In genomic region chr3:46549408-46549904, GRCh38 we compare ENCODE assay signal across 1 cellular context.
TF ChIP-seq lines count a peak whose summit lies in the region.

No MANE protein-coding gene starts in this region.

TF ChIP-seq in K562, 482 proteins besides CTCF, POLR2A, EP300 and RAD21 (continued from another document):
- TF ChIP-seq, protein P1, sequence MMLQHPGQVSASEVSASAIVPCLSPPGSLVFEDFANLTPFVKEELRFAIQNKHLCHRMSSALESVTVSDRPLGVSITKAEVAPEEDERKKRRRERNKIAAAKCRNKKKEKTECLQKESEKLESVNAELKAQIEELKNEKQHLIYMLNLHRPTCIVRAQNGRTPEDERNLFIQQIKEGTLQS (IDR thresholded peaks at IDR 0.05) = peak; percentile 91
- TF ChIP-seq, protein P1 (CRISPR knock-in tag; conservative IDR thresholded peaks at IDR 0.05) = no peak
- TF ChIP-seq ZNF140 (CRISPR knock-in tag; IDR thresholded peaks at IDR 0.05) = no peak
- peak; percentile 75; the same call in 1 of the 2 replicates for TF ChIP-seq NFRKB (IDR thresholded peaks at IDR 0.05; ENCODE audit: low read depth)
- no peak for TF ChIP-seq ZNF232 (CRISPR knock-in tag; IDR thresholded peaks at IDR 0.05)
- TF ChIP-seq CC2D1A (IDR thresholded peaks at IDR 0.05) = peak; percentile 73; the same call in 1 of the 2 replicates
- 0 out of 2 replicates have a peak, but pooled peaks have one; percentile 52 for TF ChIP-seq ZNF584 (CRISPR knock-in tag; IDR thresholded peaks at IDR 0.05; ENCODE audit: low read depth)
- peak; percentile 64 for TF ChIP-seq CREM (IDR thresholded peaks at IDR 0.05; ENCODE audit: low read depth)
- peak; percentile 35; the same call in 1 of the 2 replicates for TF ChIP-seq KLF6 (CRISPR knock-in tag; IDR thresholded peaks at IDR 0.05; ENCODE audit: borderline replicate concordance)
- no peak for TF ChIP-seq CHD1 (IDR thresholded peaks at IDR 0.05; ENCODE audit: low read length)
- TF ChIP-seq PHB2 (IDR thresholded peaks at IDR 0.05; ENCODE audit: low read depth) = peak; percentile 68; the same call in 1 of the 2 replicates
- peak; percentile 60; the same call in 1 of the 2 replicates for TF ChIP-seq HES1 (IDR thresholded peaks at IDR 0.05; ENCODE audit: low read depth)
- TF ChIP-seq TRIM24 (IDR thresholded peaks at IDR 0.05) = peak; percentile 90 to 95
- TF ChIP-seq CTBP1 (IDR thresholded peaks at IDR 0.05; ENCODE audit: borderline replicate concordance) = peak; percentile 97
- no peak for TF ChIP-seq FOXK1 (CRISPR knock-in tag; IDR thresholded peaks at IDR 0.05; ENCODE audit: borderline replicate concordance)
